Comparison of ENCODE assay signal across 1 cellular context in genomic region chr14:91417983-91418386, GRCh38.
TF ChIP-seq lines count a peak whose summit lies in the region.

No MANE protein-coding gene starts in this region.

TF ChIP-seq in K562, 482 proteins besides CTCF, POLR2A, EP300 and RAD21 (continued from another document and continues in another):
- TF ChIP-seq HNRNPK (IDR thresholded peaks at IDR 0.05; ENCODE audit: low read depth, low read length, poor library complexity, severe bottlenecking) (no peak), ZEB2 (IDR thresholded peaks at IDR 0.05) (no peak), ZNF57 (CRISPR knock-in tag; IDR thresholded peaks at IDR 0.05) (no peak), MYBL2 (IDR thresholded peaks at IDR 0.05; ENCODE audit: low read depth) (no peak), MYBL2 (CRISPR knock-in tag; IDR thresholded peaks at IDR 0.05; ENCODE audit: borderline replicate concordance) (peak; percentile 53; the same call in 1 of the 2 replicates), SUPT5H (IDR thresholded peaks at IDR 0.05) (no peak), LEF1 (IDR thresholded peaks at IDR 0.05) (no peak), ZNF398 (CRISPR knock-in tag; IDR thresholded peaks at IDR 0.05) (no peak), ZNF274 (IDR thresholded peaks at IDR 0.05; ENCODE audit: borderline replicate concordance, low read depth, low read length) (no peak), MECOM (CRISPR knock-in tag; IDR thresholded peaks at IDR 0.05) (no peak), ZNF277 (CRISPR knock-in tag; IDR thresholded peaks at IDR 0.05; ENCODE audit: borderline replicate concordance) (no peak), CTBP1 (IDR thresholded peaks at IDR 0.05; ENCODE audit: borderline replicate concordance) (0 out of 2 replicates have a peak, but pooled peaks have one; percentile 13), ZNF143 (CRISPR knock-in tag; IDR thresholded peaks at IDR 0.05) (peak; percentile 67), HMGN3 (IDR thresholded peaks at IDR 0.05; ENCODE audit: borderline replicate concordance, extremely low read depth, insufficient read length, low read depth, low read length) (no peak), ELF1 (tag; IDR thresholded peaks at IDR 0.05) (no peak), MCM2 (IDR thresholded peaks at IDR 0.05; ENCODE audit: low read depth) (no peak), RNF2 (IDR thresholded peaks at IDR 0.05) (no peak), ARID4B (CRISPR knock-in tag; IDR thresholded peaks at IDR 0.05) (peak; percentile 89), GTF2A2 (tag; IDR thresholded peaks at IDR 0.05) (no peak), STAT5B (CRISPR knock-in tag; IDR thresholded peaks at IDR 0.05) (no peak), HDAC1 (IDR thresholded peaks at IDR 0.05) (0 out of 4 replicates have a peak, but pooled peaks of 1 of the 2 experiments have one; percentile 23), PCBP2 (IDR thresholded peaks at IDR 0.05; ENCODE audit: low read depth, low read length, poor library complexity, severe bottlenecking) (no peak), HOXB6 (CRISPR knock-in tag; IDR thresholded peaks at IDR 0.05; ENCODE audit: borderline replicate concordance) (no peak), FOXJ2 (tag; IDR thresholded peaks at IDR 0.05) (no peak)
- TF ChIP-seq, protein P1, sequence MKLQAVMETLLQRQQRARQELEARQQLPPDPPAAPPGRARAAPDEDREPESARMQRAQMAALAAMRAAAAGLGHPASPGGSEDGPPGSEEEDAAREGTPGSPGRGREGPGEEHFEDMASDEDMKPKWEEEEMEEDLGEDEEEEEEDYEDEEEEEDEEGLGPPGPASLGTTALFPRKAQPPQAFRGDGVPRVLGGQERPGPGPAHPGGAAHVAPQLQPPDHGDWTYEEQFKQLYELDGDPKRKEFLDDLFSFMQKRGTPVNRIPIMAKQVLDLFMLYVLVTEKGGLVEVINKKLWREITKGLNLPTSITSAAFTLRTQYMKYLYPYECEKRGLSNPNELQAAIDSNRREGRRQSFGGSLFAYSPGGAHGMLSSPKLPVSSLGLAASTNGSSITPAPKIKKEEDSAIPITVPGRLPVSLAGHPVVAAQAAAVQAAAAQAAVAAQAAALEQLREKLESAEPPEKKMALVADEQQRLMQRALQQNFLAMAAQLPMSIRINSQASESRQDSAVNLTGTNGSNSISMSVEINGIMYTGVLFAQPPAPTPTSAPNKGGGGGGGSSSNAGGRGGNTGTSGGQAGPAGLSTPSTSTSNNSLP (IDR thresholded peaks at IDR 0.05; ENCODE audit: borderline replicate concordance, low read depth, low read length): no peak
- TF ChIP-seq, protein P2, sequence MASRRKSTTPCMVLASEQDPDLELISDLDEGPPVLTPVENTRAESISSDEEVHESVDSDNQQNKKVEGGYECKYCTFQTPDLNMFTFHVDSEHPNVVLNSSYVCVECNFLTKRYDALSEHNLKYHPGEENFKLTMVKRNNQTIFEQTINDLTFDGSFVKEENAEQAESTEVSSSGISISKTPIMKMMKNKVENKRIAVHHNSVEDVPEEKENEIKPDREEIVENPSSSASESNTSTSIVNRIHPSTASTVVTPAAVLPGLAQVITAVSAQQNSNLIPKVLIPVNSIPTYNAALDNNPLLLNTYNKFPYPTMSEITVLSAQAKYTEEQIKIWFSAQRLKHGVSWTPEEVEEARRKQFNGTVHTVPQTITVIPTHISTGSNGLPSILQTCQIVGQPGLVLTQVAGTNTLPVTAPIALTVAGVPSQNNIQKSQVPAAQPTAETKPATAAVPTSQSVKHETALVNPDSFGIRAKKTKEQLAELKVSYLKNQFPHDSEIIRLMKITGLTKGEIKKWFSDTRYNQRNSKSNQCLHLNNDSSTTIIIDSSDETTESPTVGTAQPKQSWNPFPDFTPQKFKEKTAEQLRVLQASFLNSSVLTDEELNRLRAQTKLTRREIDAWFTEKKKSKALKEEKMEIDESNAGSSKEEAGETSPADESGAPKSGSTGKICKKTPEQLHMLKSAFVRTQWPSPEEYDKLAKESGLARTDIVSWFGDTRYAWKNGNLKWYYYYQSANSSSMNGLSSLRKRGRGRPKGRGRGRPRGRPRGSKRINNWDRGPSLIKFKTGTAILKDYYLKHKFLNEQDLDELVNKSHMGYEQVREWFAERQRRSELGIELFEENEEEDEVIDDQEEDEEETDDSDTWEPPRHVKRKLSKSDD (conservative IDR thresholded peaks at IDR 0.05; ENCODE audit: low read length): no peak
- TF ChIP-seq, protein P3, sequence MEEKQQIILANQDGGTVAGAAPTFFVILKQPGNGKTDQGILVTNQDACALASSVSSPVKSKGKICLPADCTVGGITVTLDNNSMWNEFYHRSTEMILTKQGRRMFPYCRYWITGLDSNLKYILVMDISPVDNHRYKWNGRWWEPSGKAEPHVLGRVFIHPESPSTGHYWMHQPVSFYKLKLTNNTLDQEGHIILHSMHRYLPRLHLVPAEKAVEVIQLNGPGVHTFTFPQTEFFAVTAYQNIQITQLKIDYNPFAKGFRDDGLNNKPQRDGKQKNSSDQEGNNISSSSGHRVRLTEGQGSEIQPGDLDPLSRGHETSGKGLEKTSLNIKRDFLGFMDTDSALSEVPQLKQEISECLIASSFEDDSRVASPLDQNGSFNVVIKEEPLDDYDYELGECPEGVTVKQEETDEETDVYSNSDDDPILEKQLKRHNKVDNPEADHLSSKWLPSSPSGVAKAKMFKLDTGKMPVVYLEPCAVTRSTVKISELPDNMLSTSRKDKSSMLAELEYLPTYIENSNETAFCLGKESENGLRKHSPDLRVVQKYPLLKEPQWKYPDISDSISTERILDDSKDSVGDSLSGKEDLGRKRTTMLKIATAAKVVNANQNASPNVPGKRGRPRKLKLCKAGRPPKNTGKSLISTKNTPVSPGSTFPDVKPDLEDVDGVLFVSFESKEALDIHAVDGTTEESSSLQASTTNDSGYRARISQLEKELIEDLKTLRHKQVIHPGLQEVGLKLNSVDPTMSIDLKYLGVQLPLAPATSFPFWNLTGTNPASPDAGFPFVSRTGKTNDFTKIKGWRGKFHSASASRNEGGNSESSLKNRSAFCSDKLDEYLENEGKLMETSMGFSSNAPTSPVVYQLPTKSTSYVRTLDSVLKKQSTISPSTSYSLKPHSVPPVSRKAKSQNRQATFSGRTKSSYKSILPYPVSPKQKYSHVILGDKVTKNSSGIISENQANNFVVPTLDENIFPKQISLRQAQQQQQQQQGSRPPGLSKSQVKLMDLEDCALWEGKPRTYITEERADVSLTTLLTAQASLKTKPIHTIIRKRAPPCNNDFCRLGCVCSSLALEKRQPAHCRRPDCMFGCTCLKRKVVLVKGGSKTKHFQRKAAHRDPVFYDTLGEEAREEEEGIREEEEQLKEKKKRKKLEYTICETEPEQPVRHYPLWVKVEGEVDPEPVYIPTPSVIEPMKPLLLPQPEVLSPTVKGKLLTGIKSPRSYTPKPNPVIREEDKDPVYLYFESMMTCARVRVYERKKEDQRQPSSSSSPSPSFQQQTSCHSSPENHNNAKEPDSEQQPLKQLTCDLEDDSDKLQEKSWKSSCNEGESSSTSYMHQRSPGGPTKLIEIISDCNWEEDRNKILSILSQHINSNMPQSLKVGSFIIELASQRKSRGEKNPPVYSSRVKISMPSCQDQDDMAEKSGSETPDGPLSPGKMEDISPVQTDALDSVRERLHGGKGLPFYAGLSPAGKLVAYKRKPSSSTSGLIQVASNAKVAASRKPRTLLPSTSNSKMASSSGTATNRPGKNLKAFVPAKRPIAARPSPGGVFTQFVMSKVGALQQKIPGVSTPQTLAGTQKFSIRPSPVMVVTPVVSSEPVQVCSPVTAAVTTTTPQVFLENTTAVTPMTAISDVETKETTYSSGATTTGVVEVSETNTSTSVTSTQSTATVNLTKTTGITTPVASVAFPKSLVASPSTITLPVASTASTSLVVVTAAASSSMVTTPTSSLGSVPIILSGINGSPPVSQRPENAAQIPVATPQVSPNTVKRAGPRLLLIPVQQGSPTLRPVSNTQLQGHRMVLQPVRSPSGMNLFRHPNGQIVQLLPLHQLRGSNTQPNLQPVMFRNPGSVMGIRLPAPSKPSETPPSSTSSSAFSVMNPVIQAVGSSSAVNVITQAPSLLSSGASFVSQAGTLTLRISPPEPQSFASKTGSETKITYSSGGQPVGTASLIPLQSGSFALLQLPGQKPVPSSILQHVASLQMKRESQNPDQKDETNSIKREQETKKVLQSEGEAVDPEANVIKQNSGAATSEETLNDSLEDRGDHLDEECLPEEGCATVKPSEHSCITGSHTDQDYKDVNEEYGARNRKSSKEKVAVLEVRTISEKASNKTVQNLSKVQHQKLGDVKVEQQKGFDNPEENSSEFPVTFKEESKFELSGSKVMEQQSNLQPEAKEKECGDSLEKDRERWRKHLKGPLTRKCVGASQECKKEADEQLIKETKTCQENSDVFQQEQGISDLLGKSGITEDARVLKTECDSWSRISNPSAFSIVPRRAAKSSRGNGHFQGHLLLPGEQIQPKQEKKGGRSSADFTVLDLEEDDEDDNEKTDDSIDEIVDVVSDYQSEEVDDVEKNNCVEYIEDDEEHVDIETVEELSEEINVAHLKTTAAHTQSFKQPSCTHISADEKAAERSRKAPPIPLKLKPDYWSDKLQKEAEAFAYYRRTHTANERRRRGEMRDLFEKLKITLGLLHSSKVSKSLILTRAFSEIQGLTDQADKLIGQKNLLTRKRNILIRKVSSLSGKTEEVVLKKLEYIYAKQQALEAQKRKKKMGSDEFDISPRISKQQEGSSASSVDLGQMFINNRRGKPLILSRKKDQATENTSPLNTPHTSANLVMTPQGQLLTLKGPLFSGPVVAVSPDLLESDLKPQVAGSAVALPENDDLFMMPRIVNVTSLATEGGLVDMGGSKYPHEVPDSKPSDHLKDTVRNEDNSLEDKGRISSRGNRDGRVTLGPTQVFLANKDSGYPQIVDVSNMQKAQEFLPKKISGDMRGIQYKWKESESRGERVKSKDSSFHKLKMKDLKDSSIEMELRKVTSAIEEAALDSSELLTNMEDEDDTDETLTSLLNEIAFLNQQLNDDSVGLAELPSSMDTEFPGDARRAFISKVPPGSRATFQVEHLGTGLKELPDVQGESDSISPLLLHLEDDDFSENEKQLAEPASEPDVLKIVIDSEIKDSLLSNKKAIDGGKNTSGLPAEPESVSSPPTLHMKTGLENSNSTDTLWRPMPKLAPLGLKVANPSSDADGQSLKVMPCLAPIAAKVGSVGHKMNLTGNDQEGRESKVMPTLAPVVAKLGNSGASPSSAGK (IDR thresholded peaks at IDR 0.05): no peak
